In the genomic region with DNA sequence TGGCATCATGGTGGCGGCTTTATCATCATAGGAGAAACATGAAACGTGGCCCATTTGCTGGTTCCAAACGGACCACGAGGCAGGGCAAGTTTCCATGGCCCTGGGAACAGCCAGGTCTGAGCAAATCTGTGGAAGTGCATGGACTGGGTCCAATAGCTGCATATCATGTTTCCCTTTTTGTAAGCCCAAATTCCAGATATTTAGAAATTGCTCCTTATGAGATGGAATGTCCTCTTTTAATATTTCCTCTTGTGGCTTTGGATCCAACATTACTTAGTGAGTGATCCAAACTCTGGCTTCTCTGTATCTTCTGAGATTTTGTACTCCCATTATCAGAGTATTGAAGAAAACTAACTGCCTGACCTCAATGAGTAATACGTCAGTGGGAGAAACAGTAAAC, we compare ENCODE assay signal across 20 cellular contexts.
"Had no signal": no experiment of that assay in that cellular context is flagged by ENCODE, and none has a peak within 500 bp of the region (broad histone marks: within the 10 kb centered on the region; RNA-seq: fewer than 3 reads in every experiment).

No MANE protein-coding gene starts in this region.

- H3K36me3 ChIP-seq: ascending aorta, lower lobe of right lung had no signal

- H3K4me1 Mint-ChIP-seq: central memory CD8-positive, alpha-beta T cell; T-cell had no signal

- H3K4me3 ChIP-seq: ascending aorta, lower lobe of right lung, mucosa of descending colon had no signal

- H3K27ac Mint-ChIP-seq: activated CD8-positive, alpha-beta T cell treated with anti-CD3 and anti-CD28 coated beads, Interleukin-2, amount 10 ng/mL, durations not matched to agents 7 days and 5 days; activated naive CD4-positive, alpha-beta T cell treated with anti-CD3 and anti-CD28 coated beads, Interleukin-2, amount 50 U/mL, for 72 hours; activated T-helper 1 cell treated with anti-CD3 and anti-CD28 coated beads, Interleukin-12 subunit alpha, Interleukin-12 subunit beta, Interleukin-2, Interleukin-4 antibody, amounts not matched to agents 30 ng/mL and 10 ng/mL and 1 ng/mL, durations not matched to agents 14 hours and 24 hours and 36 hours; T-cell; T-helper 2 cell treated with Interferon-gamma antibody and Interleukin-4, amounts not matched to agents 5 μg/mL and 100 μg/mL, for 36 hours had no signal

- H3K27me3 ChIP-seq: ascending aorta had no signal

- DNase-seq: activated CD4-positive, alpha-beta T cell treated with anti-CD3 and anti-CD28 coated beads, Interleukin-2, amount 50 U/mL, for 1 hour; activated CD4-positive, CD25-positive, alpha-beta regulatory T cell treated with anti-CD3 and anti-CD28 coated beads, Interleukin-2, amount 50 U/mL, for 72 hours; activated CD8-positive, alpha-beta T cell treated with anti-CD3 and anti-CD28 coated beads, Interleukin-2, amount 10 ng/mL, durations not matched to agents 7 days and 5 days; activated gamma-delta T cell treated with Interleukin-2 at 50 U/mL for 16 hours; effector memory CD4-positive, alpha-beta T cell; foreskin melanocyte; hypothalamus; lower lobe of right lung; mesendoderm; mucosa of descending colon; nucleus accumbens; stimulated activated CD4-positive, alpha-beta T cell treated with anti-CD3 and anti-CD28 coated beads, Interleukin-4, amount 100 ng/mL, for 24 hours; stimulated activated naive CD4-positive, alpha-beta T cell treated with Interleukin-2 at 50 U/mL for 16 hours; T-cell had no signal

- H3K4me3 Mint-ChIP-seq: activated CD8-positive, alpha-beta T cell treated with anti-CD3 and anti-CD28 coated beads, Interleukin-2, amount 10 ng/mL, durations not matched to agents 7 days and 5 days; activated T-helper 1 cell treated with anti-CD3 and anti-CD28 coated beads, Interleukin-12 subunit alpha, Interleukin-12 subunit beta, Interleukin-2, Interleukin-4 antibody, amounts not matched to agents 30 ng/mL and 10 ng/mL and 1 ng/mL, durations not matched to agents 14 hours and 24 hours and 36 hours; central memory CD8-positive, alpha-beta T cell; T-cell; T-helper 2 cell treated with Interferon-gamma antibody and Interleukin-4, amounts not matched to agents 5 μg/mL and 100 μg/mL, for 36 hours had no signal

- H3K4me1 ChIP-seq: ascending aorta, lower lobe of right lung had no signal

- H3K27ac ChIP-seq: ascending aorta, lower lobe of right lung, VCaP had no signal

- H3K27me3 Mint-ChIP-seq: central memory CD8-positive, alpha-beta T cell; T-cell had no signal

- ATAC-seq: activated CD8-positive, alpha-beta T cell treated with anti-CD3 and anti-CD28 coated beads, Interleukin-2, amount 10 ng/mL, durations not matched to agents 7 days and 5 days; activated naive CD4-positive, alpha-beta T cell treated with anti-CD3 and anti-CD28 coated beads, Interleukin-2, amount 50 U/mL, for 72 hours; lower lobe of right lung; mucosa of descending colon; T-cell had no signal

- H3K9me3 ChIP-seq: ascending aorta, lower lobe of right lung, mucosa of descending colon had no signal

- H3K36me3 Mint-ChIP-seq: activated naive CD4-positive, alpha-beta T cell treated with anti-CD3 and anti-CD28 coated beads, Interleukin-2, amount 50 U/mL, for 72 hours; T-cell had no signal
